ENCODE assay signal across 24 cellular contexts in genomic region chr1:107145637-107146036, GRCh38. TPM values are rescaled to one million over a fixed set of nuclear protein-coding genes. Genes with fewer than 3 reads are reported as not detected.
"Had no signal": no experiment of that assay in that cellular context is flagged by ENCODE, and none has a peak within 500 bp of the region (broad histone marks: within the 10 kb centered on the region; RNA-seq: fewer than 3 reads in every experiment).

No MANE protein-coding gene starts in this region.

- H3K27ac Mint-ChIP-seq: naive B cell; nephron progenitor cell; stimulated activated memory B cell treated with anti-CD40 and anti-IgM and Interleukin-4, amounts not matched to agents 10 μg/mL and 1 μg/mL and 100 μg/mL, for 72 hours; stimulated activated naive CD8-positive, alpha-beta T cell treated with anti-CD3 and anti-CD28 coated beads, Interleukin-15, Interleukin-2, amounts not matched to agents 100 ng/mL and 50 ng/mL, for 24 hours had no signal

- H3K9me3 Mint-ChIP-seq: naive B cell; nephron progenitor cell; stimulated activated memory B cell treated with anti-CD40 and anti-IgM and Interleukin-4, amounts not matched to agents 10 μg/mL and 1 μg/mL and 100 μg/mL, for 72 hours; stimulated activated naive CD8-positive, alpha-beta T cell treated with anti-CD3 and anti-CD28 coated beads, Interleukin-15, Interleukin-2, amounts not matched to agents 100 ng/mL and 50 ng/mL, for 24 hours had no signal

- H3K9me3 ChIP-seq: prostate gland, right lobe of liver, spleen, tibial artery, upper lobe of left lung, uterus had no signal

- H3K4me3 Mint-ChIP-seq: naive B cell; nephron progenitor cell; stimulated activated memory B cell treated with anti-CD40 and anti-IgM and Interleukin-4, amounts not matched to agents 10 μg/mL and 1 μg/mL and 100 μg/mL, for 72 hours; stimulated activated naive CD8-positive, alpha-beta T cell treated with anti-CD3 and anti-CD28 coated beads, Interleukin-15, Interleukin-2, amounts not matched to agents 100 ng/mL and 50 ng/mL, for 24 hours had no signal

- H3K27ac ChIP-seq: hepatocyte, parathyroid adenoma, prostate gland, right lobe of liver, spleen, tibial artery, upper lobe of left lung, uterus had no signal

- DNase-seq: dermis blood vessel endothelial cell; foreskin melanocyte; head of caudate nucleus; kidney; left cardiac atrium; left ventricle myocardium superior; mesendoderm; naive B cell; nephron progenitor cell; right lobe of liver; spleen; stimulated activated CD4-positive, alpha-beta T cell treated with anti-CD3 and anti-CD28 coated beads, Interleukin-15, amount 100 ng/mL, for 24 hours; stimulated activated CD4-positive, alpha-beta T cell treated with anti-CD3 and anti-CD28 coated beads, Interleukin-1b, Interleukin-23, amount 100 ng/mL, for 48 hours; stimulated activated CD4-positive, alpha-beta T cell treated with anti-CD3 and anti-CD28 coated beads, Interleukin-4, amount 100 ng/mL, for 24 hours; tibial artery; upper lobe of left lung; uterus had no signal

- H3K4me1 ChIP-seq: parathyroid adenoma, prostate gland, uterus had no signal

- H3K27me3 Mint-ChIP-seq: stimulated activated memory B cell treated with anti-CD40 and anti-IgM and Interleukin-4, amounts not matched to agents 10 μg/mL and 1 μg/mL and 100 μg/mL, for 72 hours had no signal

- H3K4me3 ChIP-seq: hepatocyte, lung, prostate gland, right lobe of liver, spleen, tibial artery, upper lobe of left lung, uterus had no signal

- H3K4me2 ChIP-seq: hepatocyte had no signal

- FAIRE-seq: endothelial cell of umbilical vein, kidney had no signal

- H3K36me3 Mint-ChIP-seq: naive B cell had no signal

- ATAC-seq: left cardiac atrium; left ventricle myocardium superior; right lobe of liver; stimulated activated memory B cell treated with anti-CD40 and anti-IgM and Interleukin-4, amounts not matched to agents 10 μg/mL and 1 μg/mL and 100 μg/mL, for 72 hours had no signal

RNA-seq across cellular contexts. Expression of gene NTNG1, which starts 4.8 kb away (rescaled TPM):
- polyA plus RNA-seq: endothelial cell of umbilical vein had no signal
